Comparison of ENCODE assay signal across 8 cellular contexts in genomic region chr2:237315170-237315880, GRCh38.
DNase-seq lines count a peak whose midpoint lies in the region; ATAC-seq and TF ChIP-seq lines count a peak whose summit lies in the region.

No MANE protein-coding gene starts in this region.

- no peaks in the 10 kb centered on the region for H3K36me3 ChIP-seq in adrenal gland (replicated peaks in 1 of 2)
- H3K36me3 ChIP-seq in heart left ventricle, result no peaks in the 10 kb centered on the region

- no peaks in the 10 kb centered on the region for H3K27me3 ChIP-seq in adrenal gland
- no peaks in the 10 kb centered on the region for H3K27me3 ChIP-seq in heart left ventricle

- no peak overlapping the region for H3K4me3 ChIP-seq in AG10803 (ENCODE audit: low read length)
- H3K4me3 ChIP-seq in adrenal gland, result no peak overlapping the region
- H3K4me3 ChIP-seq in heart left ventricle, result no peak overlapping the region

- intact Hi-C loops in adrenal gland (cut with DNase I) (loop anchor here (10.0 kb wide), 3 partner anchors 111 to 141 kb away; no protein-coding TSS in a partner anchor), heart left ventricle (cut with DNase I) (loop anchor here in 6 of 10 donors (1.0 to 5.0 kb wide), 5 partner anchors 24 to 107 kb away; no protein-coding TSS in a partner anchor)

- H3K9me3 ChIP-seq in adrenal gland (replicated peaks in 1 of 3), result no peaks in the 10 kb centered on the region
- H3K9me3 ChIP-seq in heart left ventricle, result no peaks in the 10 kb centered on the region

- ATAC-seq in heart left ventricle (peak; percentile 93 to 98 (median 98)), omental fat pad (ENCODE audit: low FRiP score) (peak; percentile 65), HG02870 (IDR thresholded peaks at IDR 0.05; ENCODE audit: unreplicated experiment) (no peak), T-cell (replicated peaks in 1 of 4) (no peak)

- no peaks in the 10 kb centered on the region for H3K36me3 Mint-ChIP-seq in T-cell

- TF ChIP-seq CTCF in AG10803 (conservative IDR thresholded peaks at IDR 0.05; ENCODE audit: low read length) (peak; percentile 53), adrenal gland (IDR thresholded peaks at IDR 0.05) (peak in 4 of 6 experiments; percentile 13 to 54 (median 37)), heart left ventricle (IDR thresholded peaks at IDR 0.05) (peak in 10 of 12 donors; percentile 22 to 74 (median 46)), omental fat pad (IDR thresholded peaks at IDR 0.05) (no peak)

- WGBS in adrenal gland, 4 donors, result 17 to 32% (median 22%) methylated on average over 10 to 14 of the region's 14 CpGs
- 9 to 15% (median 13%) methylated on average over 11 to 14 of the region's 14 CpGs for WGBS in heart left ventricle, 4 donors

- H3K4me3 Mint-ChIP-seq in T-cell, result no peak overlapping the region

- H3K27ac ChIP-seq in adrenal gland (peak overlapping the region in 4 of 5 donors; percentile 30 to 81 (median 64)), heart left ventricle (peak overlapping the region; percentile 85 to 95 (median 91))

- H3K4me1 Mint-ChIP-seq in T-cell, result no peaks in the 10 kb centered on the region

- TF ChIP-seq POLR2A in adrenal gland (IDR thresholded peaks at IDR 0.05) (no peak), heart left ventricle (IDR thresholded peaks at IDR 0.05) (peak in 1 of 2 donors; percentile 29)

- H3K27ac Mint-ChIP-seq in T-cell, result no peak overlapping the region

- CTCF ChIA-PET in T-cell (lab: Charles Lee), result no interaction called here

- peaks cover 16% of the 10 kb centered on the region in 2 donors for H3K27me3 Mint-ChIP-seq in T-cell

- DNase-seq in AG10803 (ENCODE audit: low read depth) (peak; percentile 98), adrenal gland (peak; percentile 77 to 97 (median 86)), heart left ventricle (peak; percentile 89 to 95 (median 91)), omental fat pad (ENCODE audit: low spot score) (no peak), NCI-H69 (lab: John Stamatoyannopoulos, UW) (no peak), NCI-H2107 treated with DMSO at 0.1 percent for 48 hours (lab: John Stamatoyannopoulos, UW; ENCODE audit: unreplicated experiment) (no peak), T-cell (no peak)

- H3K9me3 Mint-ChIP-seq in T-cell, result no peaks in the 10 kb centered on the region

- H3K4me1 ChIP-seq in adrenal gland (replicated peaks in 1 of 2), result peaks cover 12 to 15% of the 10 kb centered on the region in 2 donors
- peaks cover 0 to 41% (median 22%) of the 10 kb centered on the region in 12 donors for H3K4me1 ChIP-seq in heart left ventricle

- POLR2A ChIA-PET in T-cell (lab: Charles Lee), result no interaction called here

Comparison
In these comparisons a context has a peak if more than half of its experiments do, and no peak if none do; other contexts are left out.
1. DNase-seq: peak in AG10803 (single experiment), adrenal gland (7 of 7) and heart left ventricle (5 of 5); none in omental fat pad (single experiment), NCI-H69 (single experiment), NCI-H2107 treated with DMSO at 0.1 percent for 48 hours (single experiment) and T-cell (0 of 34).
2. CTCF ChIP-seq: peak in AG10803 (single experiment), adrenal gland (4 of 6) and heart left ventricle (10 of 12); none in omental fat pad (0 of 3).
3. ATAC-seq: peak in heart left ventricle (4 of 4) and omental fat pad (single experiment); none in HG02870 (single experiment) and T-cell (0 of 4).